In the genomic region with DNA sequence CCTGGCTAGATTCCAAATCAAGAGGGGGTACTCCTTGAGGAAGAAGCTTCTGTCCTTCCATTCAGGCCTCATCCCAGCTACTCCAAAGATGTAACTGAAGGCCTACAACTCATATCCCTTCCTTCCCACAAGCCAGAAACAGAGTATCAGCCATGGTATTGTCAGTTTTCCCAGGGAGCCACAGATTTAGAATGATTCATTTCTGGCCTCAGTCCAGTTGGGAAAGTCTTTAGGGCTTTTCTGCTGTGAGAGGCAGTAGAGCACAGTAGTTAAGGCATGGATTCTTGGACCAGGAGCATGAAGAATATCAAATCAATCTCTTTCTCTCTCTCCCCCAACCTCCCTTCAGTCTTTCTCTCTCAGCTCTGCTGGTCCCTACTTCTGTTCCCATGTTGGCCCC, we compare ENCODE assay signal across 23 cellular contexts.
DNase-seq lines count a peak whose midpoint lies in the region; ATAC-seq and TF ChIP-seq lines count a peak whose summit lies in the region.
"Had no signal": no experiment of that assay in that cellular context is flagged by ENCODE, and none has a peak within 500 bp of the region (broad histone marks: within the 10 kb centered on the region; RNA-seq: fewer than 3 reads in every experiment).

No MANE protein-coding gene starts in this region.

- TF ChIP-seq CTCF in WERI-Rb-1 (IDR thresholded peaks at IDR 0.05; ENCODE audit: low read depth, low read length) (no peak), fibroblast of lung (conservative IDR thresholded peaks at IDR 0.05 in 1 of 2, IDR thresholded peaks at IDR 0.05 in 1 of 2; ENCODE audit: low read depth in 1 of 2, low read length in 2 of 2) (no peak), upper lobe of right lung (IDR thresholded peaks at IDR 0.05) (no peak)

- H3K27me3 ChIP-seq in WERI-Rb-1 (ENCODE audit: insufficient read depth, low read depth, severe bottlenecking) (no peaks in the 10 kb centered on the region), fibroblast of lung (ENCODE audit: control insufficient read depth, insufficient read depth, low read length) (no peaks in the 10 kb centered on the region), upper lobe of right lung (no peaks in the 10 kb centered on the region)

- ATAC-seq in upper lobe of right lung (no peak), GM18868 (IDR thresholded peaks at IDR 0.05; ENCODE audit: unreplicated experiment) (no peak)
- ATAC-seq: GM12878; K562; Panc1; stimulated activated naive CD8-positive, alpha-beta T cell treated with anti-CD3 and anti-CD28 coated beads, Interleukin-15, amount 100 ng/mL, for 72 hours had no signal

- no peaks in the 10 kb centered on the region for H4K20me1 ChIP-seq in fibroblast of lung (ENCODE audit: control insufficient read depth, extremely low read depth, insufficient read depth, low read length)

- H3K9ac ChIP-seq in fibroblast of lung (ENCODE audit: insufficient read depth, low read length), result no peak overlapping the region

- intact Hi-C loops in upper lobe of right lung (cut with DNase I), result no loop called here

- no peak overlapping the region for H3K4me3 ChIP-seq in WERI-Rb-1 (ENCODE audit: low read depth, low read length)
- no peak overlapping the region for H3K4me3 ChIP-seq in fibroblast of lung (replicated peaks in 1 of 4; ENCODE audit: control extremely low read depth in 1 of 4, insufficient read depth in 1 of 4, low read depth in 3 of 4, low read length in 4 of 4)
- H3K4me3 ChIP-seq in upper lobe of right lung, result no peak overlapping the region
- H3K4me3 ChIP-seq: GM12878, K562 had no signal

- H3K4me1 ChIP-seq in fibroblast of lung (ENCODE audit: control insufficient read depth, extremely low read depth, insufficient read depth, low read length) (no peaks in the 10 kb centered on the region), upper lobe of right lung (no peaks in the 10 kb centered on the region)

- H3K27ac ChIP-seq in WERI-Rb-1, result peak overlapping the region; percentile 40
- no peak overlapping the region for H3K27ac ChIP-seq in fibroblast of lung (ENCODE audit: insufficient read depth, low read length)
- no peak overlapping the region for H3K27ac ChIP-seq in upper lobe of right lung

- H3K36me3 ChIP-seq in WERI-Rb-1, result no peaks in the 10 kb centered on the region
- H3K36me3 ChIP-seq in fibroblast of lung (ENCODE audit: control insufficient read depth, insufficient read depth, low read length), result no peaks in the 10 kb centered on the region
- H3K36me3 ChIP-seq in upper lobe of right lung, result no peaks in the 10 kb centered on the region

- no peaks in the 10 kb centered on the region for H3K9me3 ChIP-seq in WERI-Rb-1 (ENCODE audit: severe bottlenecking)
- no peaks in the 10 kb centered on the region for H3K9me3 ChIP-seq in fibroblast of lung (ENCODE audit: control insufficient read depth, insufficient read depth, low read depth, low read length)
- H3K9me3 ChIP-seq in upper lobe of right lung, result no peaks in the 10 kb centered on the region

- no peaks in the 10 kb centered on the region for H3K79me2 ChIP-seq in fibroblast of lung (ENCODE audit: control insufficient read depth, insufficient read depth, low read length)

- H2AFZ ChIP-seq in fibroblast of lung (ENCODE audit: low read length), result no peak overlapping the region

- H3K4me2 ChIP-seq in fibroblast of lung (ENCODE audit: extremely low read depth, insufficient read depth, low read length), result no peak overlapping the region

- peak; percentile 9 for DNase-seq in EL
- no peak for DNase-seq in WERI-Rb-1
- peak; percentile 6 to 46 for DNase-seq in fibroblast of lung (ENCODE audit: low read depth in 2 of 2)
- DNase-seq in pons (ENCODE audit: low spot score), result peak; percentile 22
- no peak for DNase-seq in upper lobe of right lung
- DNase-seq in middle frontal gyrus (ENCODE audit: extremely low spot score, low spot score), result no peak
- DNase-seq: activated CD8-positive, alpha-beta memory T cell treated with anti-CD3 and anti-CD28 coated beads for 24 hours; activated naive CD4-positive, alpha-beta T cell treated with Interleukin-2 at 50 U/mL for 16 hours; activated T-cell treated with anti-CD3 and anti-CD28 coated beads, Interleukin-2, amount 50 U/mL, for 24 hours; CD8-positive, alpha-beta memory T cell; hypothalamus; MM.1S; NCI-H1436; NCI-H2107; NCI-H510A; NK-92 treated with Interleukin-12 subunit alpha and Interleukin-12 subunit beta, amount 100 ng/mL, for 24 hours; stimulated activated naive CD8-positive, alpha-beta T cell treated with anti-CD3 and anti-CD28 coated beads, Interleukin-15, amount 100 ng/mL, for 72 hours; T-helper 1 cell; trophoblast cell had no signal

Comparison
In these comparisons a context has a peak if more than half of its experiments do, and no peak if none do; other contexts are left out.
1. DNase-seq: peak in EL (single experiment), fibroblast of lung (2 of 2) and pons (single experiment); none in WERI-Rb-1 (single experiment), upper lobe of right lung (single experiment) and middle frontal gyrus (single experiment).